Comparison of ENCODE assay signal across 9 cellular contexts in genomic region chrX:120562569-120562926, GRCh38. TPM values are rescaled to one million over a fixed set of nuclear protein-coding genes. Genes with fewer than 3 reads are reported as not detected.
DNase-seq lines count a peak whose midpoint lies in the region; ATAC-seq and TF ChIP-seq lines count a peak whose summit lies in the region.
"Had no signal": no experiment of that assay in that cellular context is flagged by ENCODE, and none has a peak within 500 bp of the region (broad histone marks: within the 10 kb centered on the region; RNA-seq: fewer than 3 reads in every experiment).

No MANE protein-coding gene starts in this region.

- H4K8ac ChIP-seq in neuronal stem cell (ENCODE audit: low read depth, low read length), result no peak overlapping the region

- no peak overlapping the region for H2AK5ac ChIP-seq in neuronal stem cell (ENCODE audit: low read depth, low read length)

- TF ChIP-seq POLR2A in sigmoid colon (IDR thresholded peaks at IDR 0.05), result no peak

- H3K79me2 ChIP-seq in DOHH2 (ENCODE audit: control insufficient read depth, low read length) (peaks cover 30% of the 10 kb centered on the region), OCI-LY7 (ENCODE audit: insufficient read depth, low read depth, low read length) (peaks cover 30% of the 10 kb centered on the region)

- no peak for TF ChIP-seq EP300 in sigmoid colon (IDR thresholded peaks at IDR 0.05)

- no peaks in the 10 kb centered on the region for H3F3A ChIP-seq in DOHH2 (ENCODE audit: control insufficient read depth, insufficient read depth)

- H2BK5ac ChIP-seq in neuronal stem cell (ENCODE audit: low read length), result no peak overlapping the region

- H3K27me3 ChIP-seq in DOHH2 (ENCODE audit: control insufficient read depth, low read length) (no peaks in the 10 kb centered on the region), esophagus (ENCODE audit: control insufficient read depth in 1 of 2, insufficient read depth in 2 of 2, low read length in 2 of 2) (no peaks in the 10 kb centered on the region), sigmoid colon (no peaks in the 10 kb centered on the region), H7 (ENCODE audit: control insufficient read depth, insufficient read depth, low read length) (no peaks in the 10 kb centered on the region), neuronal stem cell (ENCODE audit: control insufficient read depth in 3 of 3, insufficient read depth in 3 of 3, low read depth in 1 of 3, low read length in 3 of 3) (no peaks in the 10 kb centered on the region)

- H3K27ac ChIP-seq in DOHH2 (ENCODE audit: low read depth, low read length), result no peak overlapping the region
- H3K27ac ChIP-seq in OCI-LY7 (ENCODE audit: low read depth, low read length, poor library complexity, severe bottlenecking), result peak overlapping the region; percentile 85
- H3K27ac ChIP-seq in esophagus (ENCODE audit: low read depth in 2 of 2, low read length in 1 of 2), result peak overlapping the region; percentile 19 to 31
- peak overlapping the region; percentile 95 to 98 (median 96) for H3K27ac ChIP-seq in sigmoid colon
- no peak overlapping the region for H3K27ac ChIP-seq in neuronal stem cell (replicated peaks; ENCODE audit: low read length)

- H3K14ac ChIP-seq in neuronal stem cell (ENCODE audit: low read length), result no peak overlapping the region

- DNase-seq in OCI-LY7 (ENCODE audit: low spot score) (no peak), sigmoid colon (no peak), NCI-H1092 (lab: John Stamatoyannopoulos, UW) (no peak), H7 (no peak), neuronal stem cell (ENCODE audit: low spot score) (no peak)
- DNase-seq: NCI-H2227 treated with DMSO at 0.1 percent for 48 hours had no signal

- no peak overlapping the region for H3K9ac ChIP-seq in neuronal stem cell (ENCODE audit: low read depth, low read length, poor library complexity)

- intact Hi-C loops in OCI-LY7 (cut with micrococcal nuclease; ENCODE audit: unreplicated experiment) (no loop called here), sigmoid colon (cut with DNase I) (no loop called here)

- H2AFZ ChIP-seq in OCI-LY7 (ENCODE audit: low read length) (no peak overlapping the region; the same call in 1 of the 2 replicates), neuronal stem cell (ENCODE audit: low read length) (no peak overlapping the region)

- no peak overlapping the region for H3K23ac ChIP-seq in neuronal stem cell (ENCODE audit: low read depth, low read length, poor library complexity)

- no peak overlapping the region for H2BK12ac ChIP-seq in neuronal stem cell (ENCODE audit: low read length)

- H3K18ac ChIP-seq in neuronal stem cell (ENCODE audit: low read length), result no peak overlapping the region

- 49 to 58% methylated on average over 2 of the region's 2 CpGs for WGBS in esophagus, 2 donors
- 74 to 80% methylated on average over 2 of the region's 2 CpGs for WGBS in sigmoid colon, 2 donors
- WGBS in neuronal stem cell (ENCODE audit: extremely low coverage in 2 of 2, insufficient read length in 2 of 2, insufficient replicate concordance in 1 of 2), 2 donors, result no CpG with 5 or more reads among the region's 2 CpGs

- no TSS peak for BruUV-seq in OCI-LY7 (replicated peaks; lab: Mats Ljungman, UMichigan)

- no peak overlapping the region for H2BK15ac ChIP-seq in neuronal stem cell (ENCODE audit: low read length)

- H3K9me3 ChIP-seq in DOHH2 (ENCODE audit: control insufficient read depth, insufficient read depth, low read length), result no peaks in the 10 kb centered on the region
- no peaks in the 10 kb centered on the region for H3K9me3 ChIP-seq in OCI-LY7 (ENCODE audit: low read length)
- H3K9me3 ChIP-seq in esophagus (ENCODE audit: control insufficient read depth in 2 of 2, insufficient read depth in 1 of 2, low read depth in 1 of 2, low read length in 1 of 2), result no peaks in the 10 kb centered on the region
- H3K9me3 ChIP-seq in sigmoid colon, result no peaks in the 10 kb centered on the region
- H3K9me3 ChIP-seq in neuronal stem cell (replicated peaks in 1 of 2; ENCODE audit: control insufficient read depth in 2 of 2, insufficient read depth in 1 of 2, low read depth in 1 of 2, low read length in 2 of 2), result no peaks in the 10 kb centered on the region

- no peaks in the 10 kb centered on the region for H3K79me1 ChIP-seq in neuronal stem cell (ENCODE audit: low read depth, low read length)

- H3K4me3 ChIP-seq in DOHH2 (ENCODE audit: low read length) (peak overlapping the region; percentile 80; the same call in 1 of the 2 replicates), OCI-LY7 (ENCODE audit: low read depth, low read length, poor library complexity, severe bottlenecking) (peak overlapping the region; percentile 90), esophagus (ENCODE audit: low read depth in 1 of 2, low read length in 2 of 2) (no peak overlapping the region), sigmoid colon (no peak overlapping the region), H7 (ENCODE audit: insufficient read depth, low read depth, low read length) (no peak overlapping the region), neuronal stem cell (ENCODE audit: low read length in 2 of 2) (no peak overlapping the region)

- no peak overlapping the region for H3K4ac ChIP-seq in neuronal stem cell (ENCODE audit: low read length)

- H3K4me1 ChIP-seq in DOHH2 (ENCODE audit: control insufficient read depth, low read length) (peaks cover 17% of the 10 kb centered on the region), OCI-LY7 (ENCODE audit: insufficient read depth, low read length, poor library complexity, severe bottlenecking) (peaks cover 20% of the 10 kb centered on the region), esophagus (ENCODE audit: control insufficient read depth in 2 of 2, insufficient read depth in 2 of 2, low read length in 1 of 2) (peaks cover 0 to 4% of the 10 kb centered on the region in 2 donors), sigmoid colon (peaks cover 0 to 23% (median 5%) of the 10 kb centered on the region in 4 donors), neuronal stem cell (ENCODE audit: control insufficient read depth in 2 of 2, insufficient read depth in 1 of 2, low read depth in 1 of 2, low read length in 2 of 2) (peaks cover 0 to 7% of the 10 kb centered on the region in 2 donors)

- H4K91ac ChIP-seq in neuronal stem cell (ENCODE audit: low read depth, low read length, poor library complexity), result no peak overlapping the region

- H3K9me2 ChIP-seq in DOHH2 (replicated peaks; ENCODE audit: control insufficient read depth, low read length), result no peaks in the 10 kb centered on the region
- no peaks in the 10 kb centered on the region for H3K9me2 ChIP-seq in OCI-LY7 (ENCODE audit: insufficient read depth, low read length)

- no peak for TF ChIP-seq CTCF in DOHH2 (IDR thresholded peaks at IDR 0.05; ENCODE audit: low read depth, low read length, poor library complexity, severe bottlenecking)
- TF ChIP-seq CTCF in OCI-LY7 (conservative IDR thresholded peaks at IDR 0.05; ENCODE audit: low read length), result no peak
- no peak for TF ChIP-seq CTCF in sigmoid colon (IDR thresholded peaks at IDR 0.05)

- H3K4me2 ChIP-seq in DOHH2 (ENCODE audit: low read length) (peak overlapping the region; percentile 78), OCI-LY7 (ENCODE audit: low read length) (peak overlapping the region; percentile 91), neuronal stem cell (ENCODE audit: insufficient read depth, low read length, poor library complexity, severe bottlenecking) (no peak overlapping the region)

- H4K20me1 ChIP-seq in DOHH2 (ENCODE audit: control insufficient read depth, insufficient read depth, low read depth, low read length), result no peaks in the 10 kb centered on the region
- H4K20me1 ChIP-seq in OCI-LY7 (ENCODE audit: insufficient read depth, low read length), result no peaks in the 10 kb centered on the region

- CTCF ChIA-PET in OCI-LY7 (lab: Charles Lee; ENCODE audit: unreplicated experiment), result no interaction called here

- H3K36me3 ChIP-seq in DOHH2 (ENCODE audit: control insufficient read depth, low read length) (peaks cover 20% of the 10 kb centered on the region), OCI-LY7 (ENCODE audit: insufficient read depth, low read length) (peaks cover 4% of the 10 kb centered on the region), esophagus (ENCODE audit: control insufficient read depth in 2 of 2, insufficient read depth in 2 of 2, low read length in 1 of 2) (no peaks in the 10 kb centered on the region), sigmoid colon (no peaks in the 10 kb centered on the region), H7 (replicated peaks; ENCODE audit: control insufficient read depth, insufficient read depth, low read length) (no peaks in the 10 kb centered on the region; the same call in 1 of the 2 replicates), neuronal stem cell (replicated peaks in 1 of 2; ENCODE audit: control insufficient read depth in 2 of 2, insufficient read depth in 2 of 2, low read length in 2 of 2) (peaks cover 0 to 5% of the 10 kb centered on the region in 2 donors)

- no peak for ATAC-seq in HG02973 (IDR thresholded peaks at IDR 0.05; ENCODE audit: unreplicated experiment)

- no peak overlapping the region for H2BK120ac ChIP-seq in neuronal stem cell (ENCODE audit: low read depth, low read length)

- POLR2A ChIA-PET in OCI-LY7 (lab: Charles Lee), result interaction anchor here (1.3 to 1.5 kb wide), 3 partner anchors 10 to 42 kb away, joined by 3 to 18 read pairs (median 5); partner anchors contain the start of gene MCTS1

RNA-seq across cellular contexts. Expression of gene CUL4B, which starts 1.8 kb away (rescaled TPM):
- 13.5 and 15.5 TPM in 2 replicates for total RNA-seq in OCI-LY7 (2014; rRNA removed; shearing (Covaris generic))
- total RNA-seq in OCI-LY7 (2022) (42.2 and 46.3 TPM in 2 replicates), sigmoid colon (10 to 100 TPM; 46.2 to 62.0 (median 49.9) TPM)
- polyA plus RNA-seq in esophagus (10 to 100 TPM; 16.7 to 24.2 TPM), sigmoid colon (10 to 100 TPM; 13.8 to 17.0 (median 15.5) TPM)
- total RNA-seq in H7 (2014; rRNA removed; shearing (Covaris generic)), result 18.4 and 28.0 TPM in 2 replicates
- polyA plus RNA-seq in neuronal stem cell (2013, experiment 1 of 2), result 38.6 TPM
- polyA plus RNA-seq in neuronal stem cell (2013, experiment 2 of 2), result 39.7 TPM

RNA-seq across cellular contexts. Expression of gene MCTS1, which starts 41.4 kb away (rescaled TPM):
- total RNA-seq in OCI-LY7 (2014; rRNA removed; shearing (Covaris generic)), result 29.1 and 34.5 TPM in 2 replicates
- total RNA-seq in OCI-LY7 (2022) (55.6 and 63.0 TPM in 2 replicates), sigmoid colon (10 to 100 TPM; 14.7 to 25.7 (median 20.7) TPM)
- polyA plus RNA-seq in esophagus (10 to 100 TPM; 32.5 to 49.2 TPM), sigmoid colon (10 to 100 TPM; 64.9 to 89.9 (median 64.9) TPM)
- total RNA-seq in H7 (2014; rRNA removed; shearing (Covaris generic)), result 33.6 and 35.4 TPM in 2 replicates
- polyA plus RNA-seq in neuronal stem cell (2013, experiment 1 of 2), result 38.8 TPM
- polyA plus RNA-seq in neuronal stem cell (2013, experiment 2 of 2), result 37.7 TPM

Comparison
In these comparisons a context has a peak if more than half of its experiments do, and no peak if none do; other contexts are left out.
1. H3K27ac ChIP-seq: peak in OCI-LY7 (single experiment), esophagus (2 of 2) and sigmoid colon (4 of 4); none in DOHH2 (single experiment) and neuronal stem cell (single experiment).
2. H3K4me3 ChIP-seq: peak in DOHH2 (single experiment) and OCI-LY7 (single experiment); none in esophagus (0 of 2), sigmoid colon (0 of 4), H7 (single experiment) and neuronal stem cell (0 of 2).